ENCODE assay signal across 17 cellular contexts in the genomic region with DNA sequence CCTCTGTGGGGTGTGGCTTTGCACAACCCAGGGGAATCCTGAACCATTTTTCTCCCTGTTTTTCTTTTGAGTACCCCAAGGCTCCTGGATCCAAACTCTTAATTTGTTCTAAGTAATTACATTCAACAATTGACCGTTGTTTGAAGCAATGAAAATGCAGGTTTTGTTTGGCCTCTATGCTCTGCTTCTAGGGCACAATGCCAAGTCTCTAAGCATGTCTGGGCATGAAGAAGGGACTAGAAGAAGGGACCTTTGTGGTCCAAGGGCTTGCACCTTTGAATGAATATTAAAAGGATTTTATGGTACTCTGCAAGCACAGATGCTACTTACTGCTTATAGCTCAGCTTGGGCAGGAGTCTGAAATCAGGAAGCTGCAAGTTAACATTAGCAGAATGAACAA. TPM values are rescaled to one million over a fixed set of nuclear protein-coding genes. Genes with fewer than 3 reads are reported as not detected.
DNase-seq lines count a peak whose midpoint lies in the region; ATAC-seq and TF ChIP-seq lines count a peak whose summit lies in the region.
"Had no signal": no experiment of that assay in that cellular context is flagged by ENCODE, and none has a peak within 500 bp of the region (broad histone marks: within the 10 kb centered on the region; RNA-seq: fewer than 3 reads in every experiment).

No MANE protein-coding gene starts in this region.

- intact Hi-C loops in thyroid gland (cut with DNase I), result loop anchor here (5.0 to 10.0 kb wide), 3 partner anchors 522 to 745 kb away; no protein-coding TSS in a partner anchor

- no peaks in the 10 kb centered on the region for H3K9me3 ChIP-seq in osteoblast (ENCODE audit: low read depth, low read length)
- H3K9me3 ChIP-seq in thyroid gland, result no peaks in the 10 kb centered on the region
- H3K9me3 ChIP-seq: body of pancreas, ovary had no signal

- ATAC-seq in HG02571 (IDR thresholded peaks at IDR 0.05; ENCODE audit: unreplicated experiment) (no peak), esophagus mucosa (no peak)
- ATAC-seq: activated CD8-positive, alpha-beta memory T cell treated with anti-CD3 and anti-CD28 coated beads, Interleukin-2, amount 10 ng/mL, durations not matched to agents 7 days and 5 days; body of pancreas; foreskin keratinocyte had no signal

- WGBS in thyroid gland, 2 donors, result 44 to 47% methylated on average over 1 of the region's 1 CpG

- H3K4me3 ChIP-seq in osteoblast (ENCODE audit: insufficient read depth, low read length) (no peak overlapping the region), thyroid gland (replicated peaks in 1 of 3) (no peak overlapping the region)
- H3K4me3 ChIP-seq: body of pancreas, ovary had no signal

- peak; percentile 17 for DNase-seq in DMS53 (lab: John Stamatoyannopoulos, UW)
- DNase-seq in DMS53 treated with DMSO at 0.1 percent for 48 hours (lab: John Stamatoyannopoulos, UW; ENCODE audit: unreplicated experiment), result no peak
- peak; percentile 69 for DNase-seq in NCI-H345 treated with DMSO at 0.1 percent for 48 hours (lab: John Stamatoyannopoulos, UW; ENCODE audit: unreplicated experiment)
- no peak for DNase-seq in osteoblast (ENCODE audit: insufficient read length, low spot score, missing footprints)
- no peak for DNase-seq in thyroid gland
- DNase-seq: 8988T; activated CD8-positive, alpha-beta memory T cell treated with anti-CD3 and anti-CD28 coated beads, Interleukin-2, amount 10 ng/mL, durations not matched to agents 7 days and 5 days; body of pancreas; CD4-positive, CD25-positive, alpha-beta regulatory T cell; effector memory CD4-positive, alpha-beta T cell; GOT3; ovary had no signal

- peak overlapping the region; percentile 38 for H2AFZ ChIP-seq in osteoblast (ENCODE audit: low read length)

- peaks cover 3% of the 10 kb centered on the region for H3K27me3 Mint-ChIP-seq in brain

- peaks cover 70% of the 10 kb centered on the region for H3K4me1 Mint-ChIP-seq in brain

- H3K4me2 ChIP-seq in osteoblast (ENCODE audit: insufficient read depth, low read length), result no peak overlapping the region

- H3K4me1 ChIP-seq in osteoblast (ENCODE audit: insufficient read depth, low read length) (peaks cover 34% of the 10 kb centered on the region), thyroid gland (peaks cover 0 to 11% of the 10 kb centered on the region in 2 donors)

- H3K79me2 ChIP-seq in osteoblast (ENCODE audit: insufficient read depth, low read length), result no peaks in the 10 kb centered on the region

- no peak overlapping the region for H3K27ac ChIP-seq in osteoblast (ENCODE audit: low read depth, low read length)
- no peak overlapping the region for H3K27ac ChIP-seq in thyroid gland
- H3K27ac ChIP-seq: foreskin keratinocyte, ovary had no signal

- H3K4me3 Mint-ChIP-seq in brain, result peak overlapping the region in 4 of 5 experiments; percentile 11 to 58 (median 44)
- H3K4me3 Mint-ChIP-seq: activated CD8-positive, alpha-beta memory T cell treated with anti-CD3 and anti-CD28 coated beads, Interleukin-2, amount 10 ng/mL, durations not matched to agents 7 days and 5 days; CD4-positive, CD25-positive, alpha-beta regulatory T cell; memory B cell had no signal

- no peaks in the 10 kb centered on the region for H3K36me3 Mint-ChIP-seq in brain
- H3K36me3 Mint-ChIP-seq: activated CD8-positive, alpha-beta memory T cell treated with anti-CD3 and anti-CD28 coated beads, Interleukin-2, amount 10 ng/mL, durations not matched to agents 7 days and 5 days; CD4-positive, CD25-positive, alpha-beta regulatory T cell; memory B cell had no signal

- H3K36me3 ChIP-seq in osteoblast (ENCODE audit: insufficient read depth, low read length), result no peaks in the 10 kb centered on the region
- H3K36me3 ChIP-seq in thyroid gland, result no peaks in the 10 kb centered on the region
- H3K36me3 ChIP-seq: ovary had no signal

- no peaks in the 10 kb centered on the region for H4K20me1 ChIP-seq in osteoblast (ENCODE audit: insufficient read depth, low read length)

- peaks cover 0 to 4% (median 0%) of the 10 kb centered on the region in 5 experiments for H3K9me3 Mint-ChIP-seq in brain
- H3K9me3 Mint-ChIP-seq: CD4-positive, CD25-positive, alpha-beta regulatory T cell; memory B cell had no signal

- TF ChIP-seq CTCF in brain (conservative IDR thresholded peaks at IDR 0.05) (no peak), osteoblast (IDR thresholded peaks at IDR 0.05; ENCODE audit: extremely low read depth, low read depth, low read length) (no peak), thyroid gland (IDR thresholded peaks at IDR 0.05) (no peak)

- no peaks in the 10 kb centered on the region for H3K27me3 ChIP-seq in osteoblast (ENCODE audit: insufficient read depth, low read length)
- H3K27me3 ChIP-seq in thyroid gland, result no peaks in the 10 kb centered on the region
- H3K27me3 ChIP-seq: body of pancreas, foreskin keratinocyte, ovary had no signal

- H3K27ac Mint-ChIP-seq in brain, result peak overlapping the region; percentile 56 to 96 (median 94)
- H3K27ac Mint-ChIP-seq: activated CD8-positive, alpha-beta memory T cell treated with anti-CD3 and anti-CD28 coated beads, Interleukin-2, amount 10 ng/mL, durations not matched to agents 7 days and 5 days; CD4-positive, CD25-positive, alpha-beta regulatory T cell; memory B cell had no signal

- TF ChIP-seq POLR2A in thyroid gland (IDR thresholded peaks at IDR 0.05), result no peak

RNA-seq across cellular contexts. Expression of a gene that starts 6.6 kb away (rescaled TPM):
- 156 TPM for polyA plus RNA-seq in brain (ENCODE audit: insufficient read depth, low read depth, low replicate concordance)
- total RNA-seq in osteoblast (86.0 and 109 TPM in 2 replicates), thyroid gland (1 to 10 TPM; 3.4 to 7.8 (median 4.5) TPM), esophagus mucosa (2.6 TPM)

RNA-seq across cellular contexts. Expression of a gene that starts 37.9 kb away (rescaled TPM):
- polyA plus RNA-seq in brain (ENCODE audit: insufficient read depth, low read depth, low replicate concordance), result 33.4 TPM
- 267 and 313 TPM in 2 replicates for total RNA-seq in osteoblast
- total RNA-seq in thyroid gland, result 100 to 1,000 TPM; 141 to 264 (median 166) TPM
- 52.6 TPM for total RNA-seq in esophagus mucosa

Comparison
In these comparisons a context has a peak if more than half of its experiments do, and no peak if none do; other contexts are left out.
1. DNase-seq: peak in DMS53 (single experiment) and NCI-H345 treated with DMSO at 0.1 percent for 48 hours (single experiment); none in DMS53 treated with DMSO at 0.1 percent for 48 hours (single experiment), osteoblast (single experiment) and thyroid gland (0 of 2).